In the genomic region with DNA sequence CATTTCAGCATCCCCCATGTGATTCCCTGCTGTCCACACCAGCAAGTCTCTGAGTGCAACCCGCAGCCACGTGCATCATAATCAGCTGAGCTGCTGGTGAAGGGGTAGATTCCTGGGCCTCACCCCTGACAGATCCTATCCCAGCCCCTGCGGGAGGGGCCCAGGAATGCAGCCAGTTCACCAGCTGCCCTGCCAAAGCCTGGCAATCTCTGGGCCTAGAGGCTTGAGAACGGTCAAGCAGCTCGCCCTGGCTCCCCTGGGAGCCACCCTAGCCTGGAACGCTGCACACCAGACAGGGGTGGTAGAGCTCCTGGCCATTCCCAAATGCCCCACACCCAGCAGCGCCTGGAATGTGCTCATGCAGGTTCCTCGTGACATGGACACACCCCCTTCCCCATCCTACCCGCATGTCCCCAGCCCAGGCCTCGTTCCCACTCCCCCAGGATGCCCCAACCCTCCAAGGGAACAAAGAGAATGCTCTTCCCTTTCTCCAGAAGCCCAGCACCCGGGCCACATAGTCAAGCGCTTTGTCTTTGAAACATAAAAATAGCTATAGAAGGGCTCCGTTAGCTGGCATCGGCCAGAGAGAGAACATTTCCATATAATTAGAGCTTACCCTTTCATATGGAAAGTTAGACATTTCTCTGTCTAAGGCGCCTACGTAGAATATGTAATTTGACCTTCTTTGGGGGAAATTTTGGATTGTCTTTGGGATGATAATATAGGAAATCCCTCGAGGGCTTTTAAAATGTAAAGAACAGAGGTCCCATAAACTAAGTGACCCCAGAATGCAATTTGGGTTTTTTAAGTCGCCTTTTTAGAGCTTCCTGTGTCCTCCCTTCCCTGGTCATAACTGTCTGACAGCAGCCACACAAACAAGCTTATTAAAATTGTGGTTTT, we compare ENCODE assay signal across 11 cellular contexts. TPM values are rescaled to one million over a fixed set of nuclear protein-coding genes. Genes with fewer than 3 reads are reported as not detected.
A peak's percentile ranks its signal among the peaks of the same experiment; 100 is the strongest.
DNase-seq lines count a peak whose midpoint lies in the region; TF ChIP-seq lines count a peak whose summit lies in the region.
"Had no signal": no experiment of that assay in that cellular context is flagged by ENCODE, and none has a peak within 500 bp of the region (broad histone marks: within the 10 kb centered on the region; RNA-seq: fewer than 3 reads in every experiment).

No MANE protein-coding gene starts in this region.

- no peak overlapping the region for H3K4me2 ChIP-seq in mesendoderm (ENCODE audit: low read length)

- H3K79me2 ChIP-seq in mesendoderm (ENCODE audit: control insufficient read depth, insufficient read depth, low read length): no peaks in the 10 kb centered on the region

- H3K18ac ChIP-seq in mesendoderm (ENCODE audit: low read length): no peak overlapping the region

- no peak overlapping the region for H3K27ac ChIP-seq in mesendoderm (ENCODE audit: low read depth, low read length)
- H3K27ac ChIP-seq in tibial artery: peak overlapping the region; percentile 41 to 66

- no CpG with 5 or more reads among the region's 18 CpGs for WGBS in mesendoderm (ENCODE audit: extremely low coverage, insufficient coverage, low lambda C conversion rate)

- intact Hi-C loops in tibial artery (cut with DNase I; ENCODE audit: low total_unique reads): loop anchor here (5.0 kb wide), 1 partner anchor 58 kb away; no protein-coding TSS in a partner anchor

- H3K36me3 ChIP-seq in mesendoderm (ENCODE audit: control insufficient read depth, insufficient read depth, low read length) (no peaks in the 10 kb centered on the region), tibial artery (peaks cover 0 to 35% (median 6%) of the 10 kb centered on the region in 3 donors)

- no peak for TF ChIP-seq CTCF in fibroblast of the aortic adventitia (IDR thresholded peaks at IDR 0.05; ENCODE audit: insufficient read depth, low read length)
- no peak for TF ChIP-seq CTCF in tibial artery (IDR thresholded peaks at IDR 0.05)

- no peak overlapping the region for H3K23ac ChIP-seq in mesendoderm (ENCODE audit: low read length)

- no peak overlapping the region for H4K5ac ChIP-seq in mesendoderm (ENCODE audit: low read length)

- no peak overlapping the region for H3K4ac ChIP-seq in mesendoderm (ENCODE audit: low read depth, low read length)

- DNase-seq in NCI-H226 (peak; percentile 88), fibroblast of the aortic adventitia (ENCODE audit: low read depth) (peak; percentile 69), mesendoderm (peak; percentile 77), tibial artery (peak in 1 of 2 donors; percentile 91), KBM-7 (no peak), NCI-H187 (lab: John Stamatoyannopoulos, UW) (no peak)
- DNase-seq in activated CD4-positive, alpha-beta T cell treated with anti-CD3 and anti-CD28 coated beads, Interleukin-2, amount 50 U/mL, for 4 hours: no peak
- DNase-seq in activated naive CD4-positive, alpha-beta T cell (lab: John Stamatoyannopoulos, UW): no peak
- DNase-seq: activated T-cell treated with anti-CD3 and anti-CD28 coated beads, Interleukin-2, amount 50 U/mL, for 1 hour; NCI-H510A; stimulated activated CD4-positive, alpha-beta T cell treated with anti-CD3 and anti-CD28 coated beads, Interleukin-12 subunit alpha, Interleukin-12 subunit beta, amount 100 ng/mL, for 4 hours had no signal

- no peak overlapping the region for H3K56ac ChIP-seq in mesendoderm (ENCODE audit: low read length)

- H4K8ac ChIP-seq in mesendoderm (ENCODE audit: low read depth, low read length): no peak overlapping the region

- H3K4me1 ChIP-seq in mesendoderm (ENCODE audit: control insufficient read depth, low read depth, low read length): no peaks in the 10 kb centered on the region
- peaks cover 0 to 95% (median 68%) of the 10 kb centered on the region in 4 donors for H3K4me1 ChIP-seq in tibial artery

- H2BK15ac ChIP-seq in mesendoderm (replicated peaks; ENCODE audit: low read depth): no peak overlapping the region

- in situ Hi-C loops in KBM-7 (cut with MboI; ENCODE audit: low pct_unique_long_range_greater_than_20kb, low sequenced_read_pairs): no loop called here

- peaks cover 4% of the 10 kb centered on the region for H3K79me1 ChIP-seq in mesendoderm (ENCODE audit: low read length)

- H3K4me3 ChIP-seq in fibroblast of the aortic adventitia (ENCODE audit: low read depth, low read length): no peak overlapping the region
- H3K4me3 ChIP-seq in mesendoderm (ENCODE audit: low read length): no peak overlapping the region
- no peak overlapping the region for H3K4me3 ChIP-seq in tibial artery

- H3K27me3 ChIP-seq in mesendoderm (ENCODE audit: insufficient read depth, low read length, poor library complexity) (no peaks in the 10 kb centered on the region), tibial artery (no peaks in the 10 kb centered on the region)

- H2BK120ac ChIP-seq in mesendoderm (ENCODE audit: low read depth, low read length): no peak overlapping the region

- H2BK5ac ChIP-seq in mesendoderm (ENCODE audit: low read length): no peak overlapping the region

- no peaks in the 10 kb centered on the region for H3K9me3 ChIP-seq in tibial artery

- no peak overlapping the region for H3K9ac ChIP-seq in mesendoderm (ENCODE audit: low read length)

- H2AK5ac ChIP-seq in mesendoderm (ENCODE audit: low read length): no peak overlapping the region

RNA-seq across cellular contexts. Expression of gene CEP295NL, which starts 3.4 kb away (rescaled TPM):
- 1.5 and 3.3 TPM in 2 replicates for total RNA-seq in fibroblast of the aortic adventitia (ENCODE audit: low replicate concordance)
- 0.06 TPM for polyA plus RNA-seq in mesendoderm (2013, experiment 1 of 2)
- polyA plus RNA-seq in mesendoderm (2013, experiment 2 of 2): 0.03 TPM

RNA-seq across cellular contexts. Expression of gene TIMP2, which starts 25.6 kb away (rescaled TPM):
- total RNA-seq in fibroblast of the aortic adventitia (ENCODE audit: low replicate concordance): 132 and 180 TPM in 2 replicates
- 25.3 TPM for polyA plus RNA-seq in mesendoderm (2013, experiment 1 of 2)
- polyA plus RNA-seq in mesendoderm (2013, experiment 2 of 2): 24.9 TPM

RNA-seq across cellular contexts. Expression of gene USP36, which starts 59.0 kb away (rescaled TPM):
- total RNA-seq in fibroblast of the aortic adventitia (ENCODE audit: low replicate concordance): 27.5 and 36.7 TPM in 2 replicates
- 51.3 TPM for polyA plus RNA-seq in mesendoderm (2013, experiment 1 of 2)
- 53.0 TPM for polyA plus RNA-seq in mesendoderm (2013, experiment 2 of 2)

Comparison
In these comparisons a context has a peak if more than half of its experiments do, and no peak if none do; other contexts are left out.
1. DNase-seq: peak in NCI-H226 (single experiment), fibroblast of the aortic adventitia (single experiment) and mesendoderm (single experiment); none in KBM-7 (single experiment), NCI-H187 (0 of 2), activated CD4-positive, alpha-beta T cell treated with anti-CD3 and anti-CD28 coated beads, Interleukin-2, amount 50 U/mL, for 4 hours (0 of 2) and activated naive CD4-positive, alpha-beta T cell (0 of 4).